Comparison of ENCODE assay signal across 8 cellular contexts in genomic region chr3:32239638-32240550, GRCh38. TPM values are rescaled to one million over a fixed set of nuclear protein-coding genes. Genes with fewer than 3 reads are reported as not detected.
DNase-seq lines count a peak whose midpoint lies in the region; ATAC-seq and TF ChIP-seq lines count a peak whose summit lies in the region.

No MANE protein-coding gene starts in this region.

- no peaks in the 10 kb centered on the region for H3K36me3 ChIP-seq in CD8-positive, alpha-beta memory T cell (ENCODE audit: insufficient read depth, low read length)
- H3K36me3 ChIP-seq in HEK293 (ENCODE audit: control insufficient read depth in 2 of 2, insufficient read depth in 1 of 2, low read length in 2 of 2) = peaks cover 0 to 10% of the 10 kb centered on the region in 2 experiments; a peak in 2 of 3 replicates
- no peaks in the 10 kb centered on the region for H3K36me3 ChIP-seq in iPS-18a (ENCODE audit: control insufficient read depth, low read depth, low read length)

- no peaks in the 10 kb centered on the region for H3K9me3 ChIP-seq in CD8-positive, alpha-beta memory T cell (ENCODE audit: low read length)
- H3K9me3 ChIP-seq in HEK293 (ENCODE audit: control insufficient read depth, insufficient read depth, low read depth, low read length) = no peaks in the 10 kb centered on the region; the same call in 1 of the 2 replicates
- no peaks in the 10 kb centered on the region for H3K9me3 ChIP-seq in iPS-18a (ENCODE audit: control insufficient read depth, low read depth, low read length)

- peak overlapping the region; percentile 76 for H3K4me3 ChIP-seq in CD8-positive, alpha-beta memory T cell (ENCODE audit: low read length)
- H3K4me3 ChIP-seq in HEK293 (ENCODE audit: low read depth, low read length) (peak overlapping the region; percentile 79), iPS-18a (ENCODE audit: low read length) (peak overlapping the region; percentile 76)

- peak overlapping the region; percentile 82 to 93 (median 87) for H3K4me3 Mint-ChIP-seq in CD8-positive, alpha-beta memory T cell

- DNase-seq in CD8-positive, alpha-beta memory T cell = peak in 3 of 5 donors; percentile 26 to 53 (median 45)
- peak; percentile 27 for DNase-seq in OCI-M1 (lab: John Stamatoyannopoulos, UW)
- DNase-seq in activated naive CD4-positive, alpha-beta T cell treated with Interleukin-2 at 50 U/mL for 16 hours = peak; percentile 44
- peak; percentile 7 to 10 for DNase-seq in stimulated activated CD4-positive, alpha-beta T cell treated with anti-CD3 and anti-CD28 coated beads, Interleukin-1b, Interleukin-23, amount 100 ng/mL, for 1 hour (ENCODE audit: low read depth in 2 of 2)

- peaks cover 14 to 29% (median 19%) of the 10 kb centered on the region in 3 donors for H3K4me1 Mint-ChIP-seq in CD8-positive, alpha-beta memory T cell

- CTCF ChIA-PET in CD8-positive, alpha-beta memory T cell (lab: Charles Lee) = interaction anchor here (1.0 to 3.0 kb wide), 20 partner anchors 9 to 444 kb away, joined by 3 to 19 read pairs (median 4); no protein-coding TSS in a partner anchor
- CTCF ChIA-PET in HEK293 (lab: Yijun Ruan, JAX) = interaction anchor here (0.7 to 2.3 kb wide), 10 partner anchors 9 to 95 kb away, joined by 3 to 10 read pairs (median 4); no protein-coding TSS in a partner anchor

- POLR2A ChIA-PET in CD8-positive, alpha-beta memory T cell (lab: Charles Lee) = interaction anchor here (0.7 kb wide), 1 partner anchor 74 kb away, joined by 3 read pairs; no protein-coding TSS in a partner anchor
- POLR2A ChIA-PET in HEK293 (lab: Yijun Ruan, JAX) = interaction anchor here (0.6 kb wide), 1 partner anchor 124 kb away, joined by 5 read pairs; no protein-coding TSS in a partner anchor

- no peak for TF ChIP-seq CTCF in HEK293 (tag by site-specific recombination; IDR thresholded peaks at IDR 0.05)

- H3K4me1 ChIP-seq in CD8-positive, alpha-beta memory T cell (ENCODE audit: insufficient read depth, low read length) = peaks cover 20% of the 10 kb centered on the region
- H3K4me1 ChIP-seq in HEK293 (ENCODE audit: control insufficient read depth, insufficient read depth, low read length) (no peaks in the 10 kb centered on the region), iPS-18a (ENCODE audit: control insufficient read depth, low read depth, low read length) (peaks cover 10% of the 10 kb centered on the region)

- H3K27me3 Mint-ChIP-seq in CD8-positive, alpha-beta memory T cell = peaks cover 7 to 11% of the 10 kb centered on the region in 2 donors

- peaks cover 0 to 3% (median 0%) of the 10 kb centered on the region in 3 donors for H3K36me3 Mint-ChIP-seq in CD8-positive, alpha-beta memory T cell

- no peaks in the 10 kb centered on the region for H3K9me3 Mint-ChIP-seq in CD8-positive, alpha-beta memory T cell

- ATAC-seq in GM18517 (IDR thresholded peaks at IDR 0.05; ENCODE audit: unreplicated experiment) (no peak), GM19452 (IDR thresholded peaks at IDR 0.05; ENCODE audit: unreplicated experiment) (no peak)

- H3K9ac ChIP-seq in iPS-18a (ENCODE audit: low read length) = no peak overlapping the region

- H3K27me3 ChIP-seq in CD8-positive, alpha-beta memory T cell (ENCODE audit: insufficient read depth, low read length, poor library complexity, severe bottlenecking) = no peaks in the 10 kb centered on the region
- peaks cover 45% of the 10 kb centered on the region for H3K27me3 ChIP-seq in iPS-18a (ENCODE audit: control insufficient read depth, insufficient read depth, low read length)

- H3K27ac ChIP-seq in CD8-positive, alpha-beta memory T cell (ENCODE audit: low read depth, low read length) = no peak overlapping the region
- H3K27ac ChIP-seq in HEK293 (ENCODE audit: extremely low read depth, low read depth, low read length) (no peak overlapping the region), iPS-18a (ENCODE audit: low read length) (no peak overlapping the region)

- H3K27ac Mint-ChIP-seq in CD8-positive, alpha-beta memory T cell = peak overlapping the region in 4 of 8 donors; percentile 17 to 79 (median 22)

TF ChIP-seq in HEK293, 187 proteins besides CTCF, POLR2A, EP300 and RAD21 (continues in another document):
- no peak for TF ChIP-seq PBX3 (CRISPR knock-in tag; IDR thresholded peaks at IDR 0.05)
- TF ChIP-seq ZNF18 (tag by site-specific recombination; IDR thresholded peaks at IDR 0.05) = no peak
- no peak for TF ChIP-seq ZNF280D (tag by site-specific recombination; IDR thresholded peaks at IDR 0.05)
- peak; percentile 74; the same call in 1 of the 2 replicates for TF ChIP-seq IKZF3 (tag by site-specific recombination; IDR thresholded peaks at IDR 0.05)
- TF ChIP-seq ZNF302 (tag by site-specific recombination; IDR thresholded peaks at IDR 0.05; ENCODE audit: low read depth) = no peak
- TF ChIP-seq ZNF157 (tag by site-specific recombination; IDR thresholded peaks at IDR 0.05) = no peak
- no peak for TF ChIP-seq ZNF626 (tag by site-specific recombination; IDR thresholded peaks at IDR 0.05)
- TF ChIP-seq ZNF23 (tag by site-specific recombination; IDR thresholded peaks at IDR 0.05; ENCODE audit: borderline replicate concordance) = no peak
- no peak for TF ChIP-seq ZNF549 (tag by site-specific recombination; IDR thresholded peaks at IDR 0.05)
- TF ChIP-seq ZNF121 (tag by site-specific recombination; IDR thresholded peaks at IDR 0.05) = no peak
- peak; percentile 85 for TF ChIP-seq ZNF76 (tag by site-specific recombination; IDR thresholded peaks at IDR 0.05; ENCODE audit: borderline replicate concordance, low read depth)
- no peak for TF ChIP-seq GLI4 (tag by site-specific recombination; IDR thresholded peaks at IDR 0.05)
- TF ChIP-seq ZNF792 (tag by site-specific recombination; IDR thresholded peaks at IDR 0.05) = no peak
- peak; percentile 49 for TF ChIP-seq SP3 (tag by site-specific recombination; IDR thresholded peaks at IDR 0.05)
- TF ChIP-seq ZIC2 (tag by site-specific recombination; IDR thresholded peaks at IDR 0.05) = no peak
- no peak for TF ChIP-seq ZNF501 (tag by site-specific recombination; IDR thresholded peaks at IDR 0.05)
- TF ChIP-seq HOXD13 (CRISPR knock-in tag; IDR thresholded peaks at IDR 0.05; ENCODE audit: borderline replicate concordance) = no peak
- TF ChIP-seq SETDB1 (IDR thresholded peaks at IDR 0.05; ENCODE audit: insufficient read length, low read length) = no peak
- no peak for TF ChIP-seq ZBTB1 (tag by site-specific recombination; IDR thresholded peaks at IDR 0.05)
- no peak for TF ChIP-seq ZNF544 (tag by site-specific recombination; IDR thresholded peaks at IDR 0.05)
- no peak for TF ChIP-seq ZNF561 (tag by site-specific recombination; IDR thresholded peaks at IDR 0.05; ENCODE audit: borderline replicate concordance)
- TF ChIP-seq ZNF521 (tag by site-specific recombination; IDR thresholded peaks at IDR 0.05) = no peak
- TF ChIP-seq ZNF394 (tag by site-specific recombination; IDR thresholded peaks at IDR 0.05; ENCODE audit: borderline replicate concordance) = no peak

RNA-seq across cellular contexts. Expression of gene CMTM8, which starts 1.4 kb away (rescaled TPM):
- 1 to 10 TPM; 3.3 to 4.1 TPM for total RNA-seq in CD8-positive, alpha-beta memory T cell
- polyA plus RNA-seq in CD8-positive, alpha-beta memory T cell = 3.3 TPM
